In genomic region chr13:29830000-29830399, GRCh38 we compare ENCODE assay signal across 27 cellular contexts.
"Had no signal": no experiment of that assay in that cellular context is flagged by ENCODE, and none has a peak within 500 bp of the region (broad histone marks: within the 10 kb centered on the region; RNA-seq: fewer than 3 reads in every experiment).

No MANE protein-coding gene starts in this region.

- H3K9me3 Mint-ChIP-seq: activated T-cell treated with anti-CD3 and anti-CD28 coated beads, Interleukin-2, amount 50 U/mL, for 24 hours; central memory CD8-positive, alpha-beta T cell had no signal

- H3K27me3 ChIP-seq: dorsolateral prefrontal cortex, foreskin keratinocyte, heart left ventricle, testis, transverse colon had no signal

- DNase-seq: activated CD4-positive, alpha-beta memory T cell treated with anti-CD3 and anti-CD28 coated beads, Interleukin-2, amount 10 ng/mL, durations not matched to agents 7 days and 5 days; activated CD4-positive, alpha-beta T cell treated with anti-CD3 and anti-CD28 coated beads, Interleukin-2, amount 10 ng/mL, durations not matched to agents 7 days and 5 days; activated CD8-positive, alpha-beta memory T cell treated with anti-CD3 and anti-CD28 coated beads, Interleukin-2, amount 50 U/mL, for 48 hours; activated gamma-delta T cell; activated naive CD4-positive, alpha-beta T cell treated with anti-CD3 and anti-CD28 coated beads, Interleukin-2, amount 50 U/mL, for 16 hours; activated T-cell treated with anti-CD3 and anti-CD28 coated beads, Interleukin-2, amount 50 U/mL, for 24 hours; amygdala; dorsolateral prefrontal cortex; effector memory CD4-positive, alpha-beta T cell; foreskin keratinocyte; heart left ventricle; hypothalamus; immature natural killer cell; naive thymus-derived CD8-positive, alpha-beta T cell; nucleus accumbens; posterior cingulate gyrus; right cardiac atrium; stimulated activated CD4-positive, alpha-beta T cell treated with anti-CD3 and anti-CD28 coated beads, Interleukin-4, amount 100 ng/mL, for 1 hour; stimulated activated naive CD8-positive, alpha-beta T cell treated with anti-CD3 and anti-CD28 coated beads, Interleukin-15, Interleukin-2, amounts not matched to agents 100 U/mL and 50 U/mL, for 24 hours; testis; transverse colon; WERI-Rb-1 had no signal

- H3K27me3 Mint-ChIP-seq: activated CD4-positive, alpha-beta memory T cell treated with anti-CD3 and anti-CD28 coated beads, Interleukin-2, amount 10 ng/mL, durations not matched to agents 7 days and 5 days; activated CD4-positive, alpha-beta T cell treated with anti-CD3 and anti-CD28 coated beads, Interleukin-2, amount 10 ng/mL, durations not matched to agents 7 days and 5 days; activated T-cell treated with anti-CD3 and anti-CD28 coated beads, Interleukin-2, amount 50 U/mL, for 24 hours; central memory CD8-positive, alpha-beta T cell; naive thymus-derived CD8-positive, alpha-beta T cell had no signal

- H3K4me3 ChIP-seq: coronary artery, dorsolateral prefrontal cortex, heart left ventricle, testis, transverse colon had no signal

- ATAC-seq: activated CD4-positive, CD25-positive, alpha-beta regulatory T cell treated with anti-CD3 and anti-CD28 coated beads, Interleukin-2, amount 50 U/mL, for 24 hours; heart left ventricle; naive thymus-derived CD8-positive, alpha-beta T cell; right cardiac atrium; stimulated activated naive CD8-positive, alpha-beta T cell treated with anti-CD3 and anti-CD28 coated beads, Interleukin-15, Interleukin-2, amounts not matched to agents 100 U/mL and 50 U/mL, for 24 hours had no signal

- H3K4me1 ChIP-seq: foreskin keratinocyte, testis had no signal

- H3K9me3 ChIP-seq: heart left ventricle, testis, transverse colon had no signal

- H3K4me3 Mint-ChIP-seq: activated CD4-positive, alpha-beta memory T cell treated with anti-CD3 and anti-CD28 coated beads, Interleukin-2, amount 10 ng/mL, durations not matched to agents 7 days and 5 days; activated CD4-positive, alpha-beta T cell treated with anti-CD3 and anti-CD28 coated beads, Interleukin-2, amount 10 ng/mL, durations not matched to agents 7 days and 5 days; activated T-cell treated with anti-CD3 and anti-CD28 coated beads, Interleukin-2, amount 50 U/mL, for 24 hours; central memory CD8-positive, alpha-beta T cell; immature natural killer cell; mesothelial cell of epicardium; naive thymus-derived CD8-positive, alpha-beta T cell; neural crest cell had no signal

- H3K36me3 ChIP-seq: heart left ventricle, transverse colon, WERI-Rb-1 had no signal

- H3K27ac Mint-ChIP-seq: activated CD4-positive, alpha-beta memory T cell treated with anti-CD3 and anti-CD28 coated beads, Interleukin-2, amount 10 ng/mL, durations not matched to agents 7 days and 5 days; activated CD4-positive, alpha-beta T cell treated with anti-CD3 and anti-CD28 coated beads, Interleukin-2, amount 10 ng/mL, durations not matched to agents 7 days and 5 days; immature natural killer cell; mesothelial cell of epicardium; naive thymus-derived CD8-positive, alpha-beta T cell had no signal

- H3K27ac ChIP-seq: coronary artery, dorsolateral prefrontal cortex, foreskin keratinocyte, heart left ventricle, testis, transverse colon, WERI-Rb-1 had no signal
